Comparison of ENCODE assay signal across 1 cellular context in the genomic region with DNA sequence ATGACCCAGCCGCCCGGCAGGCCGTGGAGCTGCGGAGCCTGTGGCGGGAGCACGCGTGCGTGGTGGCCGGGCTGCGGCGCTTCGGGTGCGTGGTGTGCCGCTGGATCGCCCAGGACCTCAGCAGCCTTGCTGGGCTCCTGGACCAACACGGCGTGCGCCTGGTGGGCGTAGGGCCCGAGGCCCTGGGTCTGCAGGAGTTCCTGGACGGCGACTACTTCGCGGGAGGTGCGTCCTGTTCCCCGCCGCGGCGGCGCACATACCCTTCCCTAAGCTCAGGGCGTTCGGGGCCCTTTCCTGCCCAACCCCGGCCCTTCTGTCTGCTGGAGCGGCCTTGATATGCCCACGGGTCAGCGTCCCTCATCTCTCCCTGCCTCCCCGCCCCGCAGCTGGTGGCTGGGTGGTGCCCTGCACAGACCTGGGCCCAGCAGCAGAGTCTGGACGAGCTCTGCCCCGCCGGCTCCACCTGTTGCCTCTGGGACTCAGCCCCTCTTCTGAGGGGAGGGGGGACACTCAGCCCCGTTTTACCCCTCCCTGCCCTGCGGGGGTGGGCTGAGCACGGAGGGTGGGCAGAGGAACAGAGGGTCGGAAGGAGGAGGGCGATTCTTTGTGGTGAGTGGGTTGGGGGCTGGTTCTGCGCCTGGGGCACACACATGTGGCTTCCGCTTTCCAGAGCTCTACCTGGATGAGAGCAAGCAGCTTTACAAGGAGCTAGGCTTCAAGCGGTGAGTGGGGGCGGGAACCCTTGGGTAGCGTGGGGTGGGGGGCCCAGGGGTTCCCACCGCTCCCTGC.
A peak's percentile ranks its signal among the peaks of the same experiment; 100 is the strongest.
TF ChIP-seq lines count a peak whose summit lies in the region.

No MANE protein-coding gene starts in this region.

TF ChIP-seq in HepG2, 621 proteins besides CTCF, POLR2A, EP300 and RAD21 (continued from another document and continues in another):
- TF ChIP-seq, protein P1, sequence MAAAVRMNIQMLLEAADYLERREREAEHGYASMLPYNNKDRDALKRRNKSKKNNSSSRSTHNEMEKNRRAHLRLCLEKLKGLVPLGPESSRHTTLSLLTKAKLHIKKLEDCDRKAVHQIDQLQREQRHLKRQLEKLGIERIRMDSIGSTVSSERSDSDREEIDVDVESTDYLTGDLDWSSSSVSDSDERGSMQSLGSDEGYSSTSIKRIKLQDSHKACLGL (CRISPR knock-in tag; IDR thresholded peaks at IDR 0.05), result 0 out of 2 replicates have a peak, but pooled peaks have one; percentile 57
- TF ChIP-seq ZNF260 (CRISPR knock-in tag; IDR thresholded peaks at IDR 0.05; ENCODE audit: borderline replicate concordance, low read depth), result no peak
- TF ChIP-seq ZC3H13 (CRISPR knock-in tag; IDR thresholded peaks at IDR 0.05), result no peak
- no peak for TF ChIP-seq TSC22D2 (CRISPR knock-in tag; IDR thresholded peaks at IDR 0.05; ENCODE audit: borderline replicate concordance)
- TF ChIP-seq ZNF790 (CRISPR knock-in tag; IDR thresholded peaks at IDR 0.05; ENCODE audit: borderline replicate concordance), result no peak
- no peak for TF ChIP-seq ZNF367 (CRISPR knock-in tag; IDR thresholded peaks at IDR 0.05; ENCODE audit: borderline replicate concordance)
- TF ChIP-seq, protein P2, sequence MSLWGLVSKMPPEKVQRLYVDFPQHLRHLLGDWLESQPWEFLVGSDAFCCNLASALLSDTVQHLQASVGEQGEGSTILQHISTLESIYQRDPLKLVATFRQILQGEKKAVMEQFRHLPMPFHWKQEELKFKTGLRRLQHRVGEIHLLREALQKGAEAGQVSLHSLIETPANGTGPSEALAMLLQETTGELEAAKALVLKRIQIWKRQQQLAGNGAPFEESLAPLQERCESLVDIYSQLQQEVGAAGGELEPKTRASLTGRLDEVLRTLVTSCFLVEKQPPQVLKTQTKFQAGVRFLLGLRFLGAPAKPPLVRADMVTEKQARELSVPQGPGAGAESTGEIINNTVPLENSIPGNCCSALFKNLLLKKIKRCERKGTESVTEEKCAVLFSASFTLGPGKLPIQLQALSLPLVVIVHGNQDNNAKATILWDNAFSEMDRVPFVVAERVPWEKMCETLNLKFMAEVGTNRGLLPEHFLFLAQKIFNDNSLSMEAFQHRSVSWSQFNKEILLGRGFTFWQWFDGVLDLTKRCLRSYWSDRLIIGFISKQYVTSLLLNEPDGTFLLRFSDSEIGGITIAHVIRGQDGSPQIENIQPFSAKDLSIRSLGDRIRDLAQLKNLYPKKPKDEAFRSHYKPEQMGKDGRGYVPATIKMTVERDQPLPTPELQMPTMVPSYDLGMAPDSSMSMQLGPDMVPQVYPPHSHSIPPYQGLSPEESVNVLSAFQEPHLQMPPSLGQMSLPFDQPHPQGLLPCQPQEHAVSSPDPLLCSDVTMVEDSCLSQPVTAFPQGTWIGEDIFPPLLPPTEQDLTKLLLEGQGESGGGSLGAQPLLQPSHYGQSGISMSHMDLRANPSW (CRISPR knock-in tag; IDR thresholded peaks at IDR 0.05; ENCODE audit: borderline replicate concordance), result no peak
- no peak for TF ChIP-seq ZNF737 (CRISPR knock-in tag; IDR thresholded peaks at IDR 0.05; ENCODE audit: borderline replicate concordance)
- no peak for TF ChIP-seq PAF1 (CRISPR knock-in tag; IDR thresholded peaks at IDR 0.05)
- no peak for TF ChIP-seq SP2 (CRISPR knock-in tag; IDR thresholded peaks at IDR 0.05)
- no peak for TF ChIP-seq ZNF781 (CRISPR knock-in tag; IDR thresholded peaks at IDR 0.05; ENCODE audit: borderline replicate concordance, not compliant biosample characterization)
- TF ChIP-seq, protein P3, sequence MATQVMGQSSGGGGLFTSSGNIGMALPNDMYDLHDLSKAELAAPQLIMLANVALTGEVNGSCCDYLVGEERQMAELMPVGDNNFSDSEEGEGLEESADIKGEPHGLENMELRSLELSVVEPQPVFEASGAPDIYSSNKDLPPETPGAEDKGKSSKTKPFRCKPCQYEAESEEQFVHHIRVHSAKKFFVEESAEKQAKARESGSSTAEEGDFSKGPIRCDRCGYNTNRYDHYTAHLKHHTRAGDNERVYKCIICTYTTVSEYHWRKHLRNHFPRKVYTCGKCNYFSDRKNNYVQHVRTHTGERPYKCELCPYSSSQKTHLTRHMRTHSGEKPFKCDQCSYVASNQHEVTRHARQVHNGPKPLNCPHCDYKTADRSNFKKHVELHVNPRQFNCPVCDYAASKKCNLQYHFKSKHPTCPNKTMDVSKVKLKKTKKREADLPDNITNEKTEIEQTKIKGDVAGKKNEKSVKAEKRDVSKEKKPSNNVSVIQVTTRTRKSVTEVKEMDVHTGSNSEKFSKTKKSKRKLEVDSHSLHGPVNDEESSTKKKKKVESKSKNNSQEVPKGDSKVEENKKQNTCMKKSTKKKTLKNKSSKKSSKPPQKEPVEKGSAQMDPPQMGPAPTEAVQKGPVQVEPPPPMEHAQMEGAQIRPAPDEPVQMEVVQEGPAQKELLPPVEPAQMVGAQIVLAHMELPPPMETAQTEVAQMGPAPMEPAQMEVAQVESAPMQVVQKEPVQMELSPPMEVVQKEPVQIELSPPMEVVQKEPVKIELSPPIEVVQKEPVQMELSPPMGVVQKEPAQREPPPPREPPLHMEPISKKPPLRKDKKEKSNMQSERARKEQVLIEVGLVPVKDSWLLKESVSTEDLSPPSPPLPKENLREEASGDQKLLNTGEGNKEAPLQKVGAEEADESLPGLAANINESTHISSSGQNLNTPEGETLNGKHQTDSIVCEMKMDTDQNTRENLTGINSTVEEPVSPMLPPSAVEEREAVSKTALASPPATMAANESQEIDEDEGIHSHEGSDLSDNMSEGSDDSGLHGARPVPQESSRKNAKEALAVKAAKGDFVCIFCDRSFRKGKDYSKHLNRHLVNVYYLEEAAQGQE (IDR thresholded peaks at IDR 0.05; ENCODE audit: borderline replicate concordance in 1 of 2, low read depth in 1 of 2, low read length in 2 of 2), result no peak
- TF ChIP-seq SAP130 (CRISPR knock-in tag; IDR thresholded peaks at IDR 0.05; ENCODE audit: low read depth), result peak; percentile 63
- no peak for TF ChIP-seq MTF2 (CRISPR knock-in tag; IDR thresholded peaks at IDR 0.05; ENCODE audit: borderline replicate concordance)
- no peak for TF ChIP-seq ZNF3 (CRISPR knock-in tag; IDR thresholded peaks at IDR 0.05)
- no peak for TF ChIP-seq ELF4 (CRISPR knock-in tag; IDR thresholded peaks at IDR 0.05; ENCODE audit: borderline replicate concordance)
- TF ChIP-seq ZNF382 (CRISPR knock-in tag; IDR thresholded peaks at IDR 0.05; ENCODE audit: borderline replicate concordance), result no peak
- TF ChIP-seq, protein P4, sequence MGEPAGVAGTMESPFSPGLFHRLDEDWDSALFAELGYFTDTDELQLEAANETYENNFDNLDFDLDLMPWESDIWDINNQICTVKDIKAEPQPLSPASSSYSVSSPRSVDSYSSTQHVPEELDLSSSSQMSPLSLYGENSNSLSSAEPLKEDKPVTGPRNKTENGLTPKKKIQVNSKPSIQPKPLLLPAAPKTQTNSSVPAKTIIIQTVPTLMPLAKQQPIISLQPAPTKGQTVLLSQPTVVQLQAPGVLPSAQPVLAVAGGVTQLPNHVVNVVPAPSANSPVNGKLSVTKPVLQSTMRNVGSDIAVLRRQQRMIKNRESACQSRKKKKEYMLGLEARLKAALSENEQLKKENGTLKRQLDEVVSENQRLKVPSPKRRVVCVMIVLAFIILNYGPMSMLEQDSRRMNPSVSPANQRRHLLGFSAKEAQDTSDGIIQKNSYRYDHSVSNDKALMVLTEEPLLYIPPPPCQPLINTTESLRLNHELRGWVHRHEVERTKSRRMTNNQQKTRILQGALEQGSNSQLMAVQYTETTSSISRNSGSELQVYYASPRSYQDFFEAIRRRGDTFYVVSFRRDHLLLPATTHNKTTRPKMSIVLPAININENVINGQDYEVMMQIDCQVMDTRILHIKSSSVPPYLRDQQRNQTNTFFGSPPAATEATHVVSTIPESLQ (CRISPR knock-in tag; conservative IDR thresholded peaks at IDR 0.05), result no peak
- TF ChIP-seq, protein P5, sequence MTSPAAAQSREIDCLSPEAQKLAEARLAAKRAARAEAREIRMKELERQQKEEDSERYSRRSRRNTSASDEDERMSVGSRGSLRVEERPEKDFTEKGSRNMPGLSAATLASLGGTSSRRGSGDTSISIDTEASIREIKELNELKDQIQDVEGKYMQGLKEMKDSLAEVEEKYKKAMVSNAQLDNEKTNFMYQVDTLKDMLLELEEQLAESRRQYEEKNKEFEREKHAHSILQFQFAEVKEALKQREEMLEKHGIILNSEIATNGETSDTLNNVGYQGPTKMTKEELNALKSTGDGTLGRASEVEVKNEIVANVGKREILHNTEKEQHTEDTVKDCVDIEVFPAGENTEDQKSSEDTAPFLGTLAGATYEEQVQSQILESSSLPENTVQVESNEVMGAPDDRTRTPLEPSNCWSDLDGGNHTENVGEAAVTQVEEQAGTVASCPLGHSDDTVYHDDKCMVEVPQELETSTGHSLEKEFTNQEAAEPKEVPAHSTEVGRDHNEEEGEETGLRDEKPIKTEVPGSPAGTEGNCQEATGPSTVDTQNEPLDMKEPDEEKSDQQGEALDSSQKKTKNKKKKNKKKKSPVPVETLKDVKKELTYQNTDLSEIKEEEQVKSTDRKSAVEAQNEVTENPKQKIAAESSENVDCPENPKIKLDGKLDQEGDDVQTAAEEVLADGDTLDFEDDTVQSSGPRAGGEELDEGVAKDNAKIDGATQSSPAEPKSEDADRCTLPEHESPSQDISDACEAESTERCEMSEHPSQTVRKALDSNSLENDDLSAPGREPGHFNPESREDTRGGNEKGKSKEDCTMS (CRISPR knock-in tag; conservative IDR thresholded peaks at IDR 0.05), result no peak
- TF ChIP-seq GABPA (IDR thresholded peaks at IDR 0.05; ENCODE audit: low read depth, low read length), result no peak
- TF ChIP-seq GABPA (CRISPR knock-in tag; IDR thresholded peaks at IDR 0.05; ENCODE audit: low read depth), result no peak
- TF ChIP-seq ZNF205 (CRISPR knock-in tag; IDR thresholded peaks at IDR 0.05), result no peak
- no peak for TF ChIP-seq AGO2 (optimal IDR thresholded peaks at IDR 0.05; ENCODE audit: low read depth, low read length)
- TF ChIP-seq, protein P6, sequence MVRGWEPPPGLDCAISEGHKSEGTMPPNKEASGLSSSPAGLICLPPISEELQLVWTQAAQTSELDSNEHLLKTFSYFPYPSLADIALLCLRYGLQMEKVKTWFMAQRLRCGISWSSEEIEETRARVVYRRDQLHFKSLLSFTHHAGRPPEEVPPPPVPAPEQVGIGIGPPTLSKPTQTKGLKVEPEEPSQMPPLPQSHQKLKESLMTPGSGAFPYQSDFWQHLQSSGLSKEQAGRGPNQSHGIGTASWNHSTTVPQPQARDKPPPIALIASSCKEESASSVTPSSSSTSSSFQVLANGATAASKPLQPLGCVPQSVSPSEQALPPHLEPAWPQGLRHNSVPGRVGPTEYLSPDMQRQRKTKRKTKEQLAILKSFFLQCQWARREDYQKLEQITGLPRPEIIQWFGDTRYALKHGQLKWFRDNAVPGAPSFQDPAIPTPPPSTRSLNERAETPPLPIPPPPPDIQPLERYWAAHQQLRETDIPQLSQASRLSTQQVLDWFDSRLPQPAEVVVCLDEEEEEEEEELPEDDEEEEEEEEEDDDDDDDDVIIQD (CRISPR knock-in tag; IDR thresholded peaks at IDR 0.05; ENCODE audit: low read depth), result no peak
- TF ChIP-seq ZNF251 (CRISPR knock-in tag; IDR thresholded peaks at IDR 0.05), result no peak
- no peak for TF ChIP-seq BHLHE40 (IDR thresholded peaks at IDR 0.05; ENCODE audit: low read length)
- TF ChIP-seq, protein P7, sequence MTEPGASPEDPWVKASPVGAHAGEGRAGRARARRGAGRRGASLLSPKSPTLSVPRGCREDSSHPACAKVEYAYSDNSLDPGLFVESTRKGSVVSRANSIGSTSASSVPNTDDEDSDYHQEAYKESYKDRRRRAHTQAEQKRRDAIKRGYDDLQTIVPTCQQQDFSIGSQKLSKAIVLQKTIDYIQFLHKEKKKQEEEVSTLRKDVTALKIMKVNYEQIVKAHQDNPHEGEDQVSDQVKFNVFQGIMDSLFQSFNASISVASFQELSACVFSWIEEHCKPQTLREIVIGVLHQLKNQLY (CRISPR knock-in tag; IDR thresholded peaks at IDR 0.05), result no peak
- TF ChIP-seq, protein P8, sequence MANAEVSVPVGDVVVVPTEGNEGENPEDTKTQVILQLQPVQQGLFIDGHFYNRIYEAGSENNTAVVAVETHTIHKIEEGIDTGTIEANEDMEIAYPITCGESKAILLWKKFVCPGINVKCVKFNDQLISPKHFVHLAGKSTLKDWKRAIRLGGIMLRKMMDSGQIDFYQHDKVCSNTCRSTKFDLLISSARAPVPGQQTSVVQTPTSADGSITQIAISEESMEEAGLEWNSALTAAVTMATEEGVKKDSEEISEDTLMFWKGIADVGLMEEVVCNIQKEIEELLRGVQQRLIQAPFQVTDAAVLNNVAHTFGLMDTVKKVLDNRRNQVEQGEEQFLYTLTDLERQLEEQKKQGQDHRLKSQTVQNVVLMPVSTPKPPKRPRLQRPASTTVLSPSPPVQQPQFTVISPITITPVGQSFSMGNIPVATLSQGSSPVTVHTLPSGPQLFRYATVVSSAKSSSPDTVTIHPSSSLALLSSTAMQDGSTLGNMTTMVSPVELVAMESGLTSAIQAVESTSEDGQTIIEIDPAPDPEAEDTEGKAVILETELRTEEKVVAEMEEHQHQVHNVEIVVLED (CRISPR knock-in tag; IDR thresholded peaks at IDR 0.05; ENCODE audit: borderline replicate concordance), result no peak
- no peak for TF ChIP-seq TARDBP (CRISPR knock-in tag; IDR thresholded peaks at IDR 0.05)
- TF ChIP-seq, protein P9, sequence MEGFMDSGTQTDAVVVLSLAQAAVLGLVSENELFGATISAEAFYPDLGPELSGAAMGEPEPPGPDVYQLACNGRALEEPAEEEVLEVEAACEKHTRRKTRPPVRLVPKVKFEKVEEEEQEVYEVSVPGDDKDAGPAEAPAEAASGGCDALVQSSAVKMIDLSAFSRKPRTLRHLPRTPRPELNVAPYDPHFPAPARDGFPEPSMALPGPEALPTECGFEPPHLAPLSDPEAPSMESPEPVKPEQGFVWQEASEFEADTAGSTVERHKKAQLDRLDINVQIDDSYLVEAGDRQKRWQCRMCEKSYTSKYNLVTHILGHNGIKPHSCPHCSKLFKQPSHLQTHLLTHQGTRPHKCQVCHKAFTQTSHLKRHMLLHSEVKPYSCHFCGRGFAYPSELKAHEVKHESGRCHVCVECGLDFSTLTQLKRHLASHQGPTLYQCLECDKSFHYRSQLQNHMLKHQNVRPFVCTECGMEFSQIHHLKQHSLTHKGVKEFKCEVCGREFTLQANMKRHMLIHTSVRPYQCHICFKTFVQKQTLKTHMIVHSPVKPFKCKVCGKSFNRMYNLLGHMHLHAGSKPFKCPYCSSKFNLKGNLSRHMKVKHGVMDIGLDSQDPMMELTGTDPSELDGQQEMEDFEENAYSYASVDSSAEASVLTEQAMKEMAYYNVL (CRISPR knock-in tag; IDR thresholded peaks at IDR 0.05; ENCODE audit: borderline replicate concordance), result peak; percentile 23; the same call in 1 of the 2 replicates
- TF ChIP-seq MED1 (CRISPR knock-in tag; IDR thresholded peaks at IDR 0.05), result no peak
- TF ChIP-seq PCBP1 (IDR thresholded peaks at IDR 0.05; ENCODE audit: borderline replicate concordance, low read depth, low read length), result no peak
- TF ChIP-seq, protein P10, sequence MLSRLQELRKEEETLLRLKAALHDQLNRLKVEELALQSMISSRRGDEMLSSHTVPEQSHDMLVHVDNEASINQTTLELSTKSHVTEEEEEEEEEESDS (CRISPR knock-in tag; IDR thresholded peaks at IDR 0.05; ENCODE audit: borderline replicate concordance), result no peak
- TF ChIP-seq ZBTB1 (CRISPR knock-in tag; IDR thresholded peaks at IDR 0.05; ENCODE audit: borderline replicate concordance), result no peak
- TF ChIP-seq ZNF792 (CRISPR knock-in tag; IDR thresholded peaks at IDR 0.05), result no peak
- TF ChIP-seq, protein P11, sequence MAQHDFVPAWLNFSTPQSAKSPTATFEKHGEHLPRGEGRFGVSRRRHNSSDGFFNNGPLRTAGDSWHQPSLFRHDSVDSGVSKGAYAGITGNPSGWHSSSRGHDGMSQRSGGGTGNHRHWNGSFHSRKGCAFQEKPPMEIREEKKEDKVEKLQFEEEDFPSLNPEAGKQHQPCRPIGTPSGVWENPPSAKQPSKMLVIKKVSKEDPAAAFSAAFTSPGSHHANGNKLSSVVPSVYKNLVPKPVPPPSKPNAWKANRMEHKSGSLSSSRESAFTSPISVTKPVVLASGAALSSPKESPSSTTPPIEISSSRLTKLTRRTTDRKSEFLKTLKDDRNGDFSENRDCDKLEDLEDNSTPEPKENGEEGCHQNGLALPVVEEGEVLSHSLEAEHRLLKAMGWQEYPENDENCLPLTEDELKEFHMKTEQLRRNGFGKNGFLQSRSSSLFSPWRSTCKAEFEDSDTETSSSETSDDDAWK (CRISPR knock-in tag; IDR thresholded peaks at IDR 0.05), result no peak
- no peak for TF ChIP-seq PAX8 (CRISPR knock-in tag; IDR thresholded peaks at IDR 0.05; ENCODE audit: borderline replicate concordance)
